ENCODE assay signal across 20 cellular contexts in genomic region chr15:65839354-65839901, GRCh38. TPM values are rescaled to one million over a fixed set of nuclear protein-coding genes. Genes with fewer than 3 reads are reported as not detected.
A peak's percentile ranks its signal among the peaks of the same experiment; 100 is the strongest.
DNase-seq lines count a peak whose midpoint lies in the region; ATAC-seq and TF ChIP-seq lines count a peak whose summit lies in the region.
"Had no signal": no experiment of that assay in that cellular context is flagged by ENCODE, and none has a peak within 500 bp of the region (broad histone marks: within the 10 kb centered on the region; RNA-seq: fewer than 3 reads in every experiment).

No MANE protein-coding gene starts in this region.

- peaks cover 6% of the 10 kb centered on the region for H3K4me1 Mint-ChIP-seq in central memory CD8-positive, alpha-beta T cell
- no peaks in the 10 kb centered on the region for H3K4me1 Mint-ChIP-seq in mesothelial cell of epicardium
- no peaks in the 10 kb centered on the region for H3K4me1 Mint-ChIP-seq in activated T-helper 17 cell treated with anti-CD3 and anti-CD28 coated beads, Interleukin-2, amount 50 U/mL, for 72 hours
- H3K4me1 Mint-ChIP-seq in CD4-positive, alpha-beta T cell (ENCODE audit: low read depth): peaks cover 7% of the 10 kb centered on the region

- intact Hi-C loops in right lobe of liver (cut with DNase I): no loop called here
- intact Hi-C loops in Right ventricle myocardium superior (cut with DNase I): no loop called here
- intact Hi-C loops in CD4-positive, alpha-beta T cell (cut with DNase I, micrococcal nuclease): loop anchor here in 1 of 2 experiments (5.0 kb wide), 1 partner anchor 202 kb away; no protein-coding TSS in a partner anchor

- H3K27ac ChIP-seq in BLaER1 treated with 17β-estradiol and CSF1 and Interleukin-3, amounts not matched to agents 10 nM and 100 nM: peak overlapping the region in 1 of 11 experiments; percentile 0; a peak in 1 of 22 replicates
- no peak overlapping the region for H3K27ac ChIP-seq in right lobe of liver
- no peak overlapping the region for H3K27ac ChIP-seq in CD4-positive, alpha-beta T cell (ENCODE audit: low read depth, low read length)
- H3K27ac ChIP-seq: PC-9, RWPE1 had no signal

- H3K36me3 ChIP-seq in BLaER1 treated with 17β-estradiol and CSF1 and Interleukin-3, amounts not matched to agents 10 nM and 100 nM: no peaks in the 10 kb centered on the region
- H3K36me3 ChIP-seq in right lobe of liver: no peaks in the 10 kb centered on the region

- H4K20me1 ChIP-seq in BLaER1 treated with 17β-estradiol and CSF1 and Interleukin-3, amounts not matched to agents 10 nM and 100 nM: no peaks in the 10 kb centered on the region

- no peak for ATAC-seq in central memory CD8-positive, alpha-beta T cell (replicated peaks; ENCODE audit: extremely low read depth, poor library complexity, severe bottlenecking)
- peak; percentile 39 to 60 (median 48) for ATAC-seq in right lobe of liver
- ATAC-seq in activated T-helper 17 cell treated with anti-CD3 and anti-CD28 coated beads, Interleukin-2, amount 50 U/mL, for 72 hours (replicated peaks): no peak
- no peak for ATAC-seq in Right ventricle myocardium superior (ENCODE audit: poor library complexity)
- ATAC-seq in CD4-positive, alpha-beta T cell (ENCODE audit: poor library complexity): no peak
- ATAC-seq: CD8-positive, alpha-beta T cell had no signal

- 54% methylated on average over 5 of the region's 5 CpGs for WGBS in right lobe of liver (ENCODE audit: insufficient coverage, low coverage, low lambda C conversion rate, missing lambda C conversion rate)

- no peak for TF ChIP-seq POLR2A in right lobe of liver (IDR thresholded peaks at IDR 0.05)

- H3K27ac Mint-ChIP-seq in central memory CD8-positive, alpha-beta T cell (ENCODE audit: low read depth): peak overlapping the region; percentile 65
- no peak overlapping the region for H3K27ac Mint-ChIP-seq in mesothelial cell of epicardium
- H3K27ac Mint-ChIP-seq in activated T-helper 17 cell treated with anti-CD3 and anti-CD28 coated beads, Interleukin-2, amount 50 U/mL, for 72 hours: no peak overlapping the region
- H3K27ac Mint-ChIP-seq in CD4-positive, alpha-beta T cell: no peak overlapping the region
- H3K27ac Mint-ChIP-seq: B cell; CD8-positive, alpha-beta T cell had no signal

- H3K9me3 Mint-ChIP-seq in central memory CD8-positive, alpha-beta T cell: no peaks in the 10 kb centered on the region
- H3K9me3 Mint-ChIP-seq in mesothelial cell of epicardium: peaks cover 4% of the 10 kb centered on the region
- H3K9me3 Mint-ChIP-seq in activated T-helper 17 cell treated with anti-CD3 and anti-CD28 coated beads, Interleukin-2, amount 50 U/mL, for 72 hours: no peaks in the 10 kb centered on the region
- no peaks in the 10 kb centered on the region for H3K9me3 Mint-ChIP-seq in CD4-positive, alpha-beta T cell
- H3K9me3 Mint-ChIP-seq: CD8-positive, alpha-beta T cell had no signal

- H3K4me3 ChIP-seq in BLaER1 treated with 17β-estradiol and CSF1 and Interleukin-3, amounts not matched to agents 10 nM and 100 nM: no peak overlapping the region
- H3K4me3 ChIP-seq in right lobe of liver: no peak overlapping the region
- H3K4me3 ChIP-seq: PC-9 had no signal

- no peaks in the 10 kb centered on the region for H3K27me3 Mint-ChIP-seq in central memory CD8-positive, alpha-beta T cell
- no peaks in the 10 kb centered on the region for H3K27me3 Mint-ChIP-seq in mesothelial cell of epicardium (ENCODE audit: low read depth)
- H3K27me3 Mint-ChIP-seq in activated T-helper 17 cell treated with anti-CD3 and anti-CD28 coated beads, Interleukin-2, amount 50 U/mL, for 72 hours: no peaks in the 10 kb centered on the region
- H3K27me3 Mint-ChIP-seq in CD4-positive, alpha-beta T cell: no peaks in the 10 kb centered on the region
- H3K27me3 Mint-ChIP-seq: B cell had no signal

- H3K36me3 Mint-ChIP-seq in central memory CD8-positive, alpha-beta T cell (ENCODE audit: insufficient read depth): peaks cover 5% of the 10 kb centered on the region
- no peaks in the 10 kb centered on the region for H3K36me3 Mint-ChIP-seq in mesothelial cell of epicardium
- no peaks in the 10 kb centered on the region for H3K36me3 Mint-ChIP-seq in activated T-helper 17 cell treated with anti-CD3 and anti-CD28 coated beads, Interleukin-2, amount 50 U/mL, for 72 hours (ENCODE audit: low read depth)
- no peaks in the 10 kb centered on the region for H3K36me3 Mint-ChIP-seq in CD4-positive, alpha-beta T cell (ENCODE audit: low read depth)
- H3K36me3 Mint-ChIP-seq: CD8-positive, alpha-beta T cell had no signal

- POLR2A ChIA-PET in CD4-positive, alpha-beta T cell (lab: Charles Lee): no interaction called here

- H3K9ac ChIP-seq in BLaER1 treated with 17β-estradiol and CSF1 and Interleukin-3, amounts not matched to agents 10 nM and 100 nM: no peak overlapping the region

- TF ChIP-seq CTCF in right lobe of liver (IDR thresholded peaks at IDR 0.05) (no peak), mesothelial cell of epicardium (IDR thresholded peaks at IDR 0.05; ENCODE audit: unreplicated experiment) (no peak)
- no peak for TF ChIP-seq CTCF in CD4-positive, alpha-beta T cell (IDR thresholded peaks at IDR 0.05)

- 0 out of 22 replicates have a peak, but pooled peaks cover 0 to 4% (median 0%) of the 10 kb centered on the region in 11 experiments for H3K9me3 ChIP-seq in BLaER1 treated with 17β-estradiol and CSF1 and Interleukin-3, amounts not matched to agents 10 nM and 100 nM (replicated peaks in 1 of 11)
- no peaks in the 10 kb centered on the region for H3K9me3 ChIP-seq in right lobe of liver
- H3K9me3 ChIP-seq in CD4-positive, alpha-beta T cell (ENCODE audit: control insufficient read depth, low read length): no peaks in the 10 kb centered on the region

- DNase-seq in OCI-M2 (lab: John Stamatoyannopoulos, UW; ENCODE audit: unreplicated experiment) (peak; percentile 35), right lobe of liver (no peak), mesothelial cell of epicardium (ENCODE audit: low spot score in 2 of 2, unreplicated experiment in 2 of 2) (no peak), Right ventricle myocardium superior (no peak)
- DNase-seq in central memory CD8-positive, alpha-beta T cell (ENCODE audit: low spot score in 2 of 2): no peak
- DNase-seq in CD4-positive, alpha-beta T cell: no peak
- DNase-seq: CD8-positive, alpha-beta T cell; DMS53; EL; GOT3; NCI-H1417 treated with DMSO at 0.1 percent for 48 hours; NCI-H187 treated with DMSO at 0.1 percent for 48 hours; NCI-H2227 treated with DMSO at 0.1 percent for 48 hours; NCI-H510A treated with DMSO at 0.1 percent for 48 hours; NCI-H774; PC-9 had no signal

- no peaks in the 10 kb centered on the region for H3K27me3 ChIP-seq in BLaER1 treated with 17β-estradiol and CSF1 and Interleukin-3, amounts not matched to agents 10 nM and 100 nM
- H3K27me3 ChIP-seq in right lobe of liver: no peaks in the 10 kb centered on the region
- H3K27me3 ChIP-seq in CD4-positive, alpha-beta T cell (ENCODE audit: control insufficient read depth, insufficient read depth, low read length): no peaks in the 10 kb centered on the region

- peak overlapping the region in 6 of 11 experiments; percentile 15 to 91 (median 27); a peak in 10 of 22 replicates for H3K4me2 ChIP-seq in BLaER1 treated with 17β-estradiol and CSF1 and Interleukin-3, amounts not matched to agents 10 nM and 100 nM
- H3K4me2 ChIP-seq: PC-9 had no signal

- H3K4me3 Mint-ChIP-seq in central memory CD8-positive, alpha-beta T cell: no peak overlapping the region
- no peak overlapping the region for H3K4me3 Mint-ChIP-seq in mesothelial cell of epicardium
- H3K4me3 Mint-ChIP-seq in activated T-helper 17 cell treated with anti-CD3 and anti-CD28 coated beads, Interleukin-2, amount 50 U/mL, for 72 hours: no peak overlapping the region
- H3K4me3 Mint-ChIP-seq in CD4-positive, alpha-beta T cell: no peak overlapping the region
- H3K4me3 Mint-ChIP-seq: B cell; CD8-positive, alpha-beta T cell had no signal

- CTCF ChIA-PET in CD4-positive, alpha-beta T cell (lab: Charles Lee): no interaction called here

- H3K4me1 ChIP-seq in BLaER1 treated with 17β-estradiol and CSF1 and Interleukin-3, amounts not matched to agents 10 nM and 100 nM: peaks cover 33 to 82% (median 63%) of the 10 kb centered on the region in 10 experiments
- H3K4me1 ChIP-seq in right lobe of liver: peaks cover 0 to 10% (median 5%) of the 10 kb centered on the region in 4 donors

RNA-seq across cellular contexts. Expression of gene RAB11A, which starts 29.9 kb away (rescaled TPM):
- total RNA-seq in right lobe of liver (100 to 1,000 TPM in 1 of 6 experiments, 10 to 100 TPM in 5; 50.3 to 110 (median 81.6) TPM), mesothelial cell of epicardium (197 to 213 TPM (median 204 TPM) in 3 replicates), Right ventricle myocardium superior (142 TPM)
- 100 to 1,000 TPM; 108 to 143 TPM for total RNA-seq in activated T-helper 17 cell treated with anti-CD3 and anti-CD28 coated beads, Interleukin-2, amount 50 U/mL, for 72 hours
- total RNA-seq in CD4-positive, alpha-beta T cell: 100 to 1,000 TPM in 1 of 2 experiments, 10 to 100 TPM in 1; 98.5 to 102 TPM

RNA-seq across cellular contexts. Expression of gene DENND4A, which starts 47.3 kb away (rescaled TPM):
- total RNA-seq in right lobe of liver (10 to 100 TPM; 12.7 to 32.4 (median 21.5) TPM), mesothelial cell of epicardium (19.5 to 23.3 TPM (median 21.5 TPM) in 3 replicates), Right ventricle myocardium superior (11.8 TPM)
- total RNA-seq in activated T-helper 17 cell treated with anti-CD3 and anti-CD28 coated beads, Interleukin-2, amount 50 U/mL, for 72 hours: 10 to 100 TPM; 48.2 to 61.2 TPM
- 10 to 100 TPM; 64.1 to 69.6 TPM for total RNA-seq in CD4-positive, alpha-beta T cell

Comparison
In these comparisons a context has a peak if more than half of its experiments do, and no peak if none do; other contexts are left out.
1. ATAC-seq: peak in right lobe of liver (4 of 4); none in central memory CD8-positive, alpha-beta T cell (single experiment), activated T-helper 17 cell treated with anti-CD3 and anti-CD28 coated beads, Interleukin-2, amount 50 U/mL, for 72 hours (single experiment), Right ventricle myocardium superior (single experiment) and CD4-positive, alpha-beta T cell (single experiment).